Comparison of ENCODE assay signal across 15 cellular contexts in the genomic region with DNA sequence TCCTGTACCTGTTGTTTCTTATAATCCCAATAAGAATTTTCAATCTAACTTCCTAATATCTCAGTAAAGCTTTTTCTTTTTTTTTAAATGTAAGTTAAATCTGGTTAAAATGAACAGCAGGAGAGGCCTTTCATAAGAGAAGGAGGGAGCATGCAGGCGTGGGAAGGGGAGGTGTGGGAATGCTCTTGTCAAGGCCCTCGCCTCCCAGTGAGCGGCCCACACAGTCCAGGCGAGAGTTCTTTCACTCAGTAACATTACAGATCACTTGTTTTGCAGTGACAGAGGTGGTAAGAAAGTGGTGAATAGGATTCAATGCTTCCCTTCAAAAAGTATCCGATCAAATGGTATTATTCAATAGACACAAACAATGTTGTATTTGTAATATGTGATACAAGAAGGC.
DNase-seq lines count a peak whose midpoint lies in the region; TF ChIP-seq lines count a peak whose summit lies in the region.
"Had no signal": no experiment of that assay in that cellular context is flagged by ENCODE, and none has a peak within 500 bp of the region (broad histone marks: within the 10 kb centered on the region; RNA-seq: fewer than 3 reads in every experiment).

No MANE protein-coding gene starts in this region.

- H3K9me2 ChIP-seq in SK-N-SH, result no peaks in the 10 kb centered on the region

- POLR2A ChIA-PET in HEK293 (lab: Yijun Ruan, JAX) (no interaction called here), SK-N-SH (lab: Yijun Ruan, JAX) (no interaction called here)

- intact Hi-C loops in posterior cingulate gyrus (cut with DNase I), result no loop called here

- H3K4me1 ChIP-seq in HEK293 (ENCODE audit: control insufficient read depth, insufficient read depth, low read length) (no peaks in the 10 kb centered on the region), right atrium auricular region (peaks cover 0 to 26% of the 10 kb centered on the region in 2 donors), SK-N-SH (ENCODE audit: control insufficient read depth in 1 of 2, insufficient read depth in 2 of 2, low read depth in 1 of 2, low read length in 1 of 2) (no peaks in the 10 kb centered on the region)
- H3K4me1 ChIP-seq: A549 had no signal

- WGBS in SK-N-SH (ENCODE audit: low lambda C conversion rate), result 40% methylated on average over 5 of the region's 5 CpGs

- H4K20me1 ChIP-seq in SK-N-SH (ENCODE audit: insufficient read depth), result no peaks in the 10 kb centered on the region

- no peak for TF ChIP-seq CTCF in HEK293 (tag by site-specific recombination; IDR thresholded peaks at IDR 0.05)
- TF ChIP-seq CTCF in right atrium auricular region (IDR thresholded peaks at IDR 0.05), result no peak
- TF ChIP-seq CTCF in SK-N-SH (IDR thresholded peaks at IDR 0.05), result no peak

- H3K9ac ChIP-seq in SK-N-SH, result no peak overlapping the region

- H3K79me2 ChIP-seq in SK-N-SH (ENCODE audit: insufficient read depth), result no peaks in the 10 kb centered on the region

- H3K9me3 ChIP-seq in HEK293 (ENCODE audit: control insufficient read depth, insufficient read depth, low read depth, low read length), result no peaks in the 10 kb centered on the region
- H3K9me3 ChIP-seq in right atrium auricular region, result no peaks in the 10 kb centered on the region
- no peaks in the 10 kb centered on the region for H3K9me3 ChIP-seq in SK-N-SH
- H3K9me3 ChIP-seq: A549 had no signal

- TF ChIP-seq RAD21 in SK-N-SH (IDR thresholded peaks at IDR 0.05; ENCODE audit: low read length), result no peak

- no peaks in the 10 kb centered on the region for H3F3A ChIP-seq in SK-N-SH (replicated peaks; ENCODE audit: insufficient read depth)

- H2AFZ ChIP-seq in SK-N-SH (ENCODE audit: low read depth), result no peak overlapping the region

- no peak for TF ChIP-seq EP300 in SK-N-SH (IDR thresholded peaks at IDR 0.05; ENCODE audit: borderline replicate concordance in 1 of 2, low read depth in 1 of 2, low read length in 1 of 2)

- CTCF ChIA-PET in HEK293 (lab: Yijun Ruan, JAX), result interaction anchor here (0.7 kb wide), 1 partner anchor 40 kb away, joined by 4 read pairs; no protein-coding TSS in a partner anchor
- CTCF ChIA-PET in SK-N-SH (lab: Yijun Ruan, JAX), result interaction anchor here (1.6 to 2.2 kb wide), 2 partner anchors 19 to 126 kb away, joined by 5 to 14 read pairs; no protein-coding TSS in a partner anchor

- DNase-seq in caudate nucleus (lab: John Stamatoyannopoulos, UW) (peak in 23 of 61 donors; percentile 3 to 77 (median 12)), right atrium auricular region (ENCODE audit: low spot score) (no peak), posterior cingulate gyrus (peak in 6 of 10 donors; percentile 14 to 82 (median 48)), NCI-H345 treated with DMSO at 0.1 percent for 48 hours (lab: John Stamatoyannopoulos, UW; ENCODE audit: unreplicated experiment) (no peak), midbrain (lab: John Stamatoyannopoulos, UW) (no peak), SK-N-SH (no peak), NCI-H2107 (lab: John Stamatoyannopoulos, UW) (no peak)
- DNase-seq: CD8-positive, alpha-beta T cell; COR-L47; DMS153; DND-41; GDM1; HCEC 1CT had no signal

- H3K27ac ChIP-seq in HEK293 (ENCODE audit: extremely low read depth, low read depth, low read length) (no peak overlapping the region), caudate nucleus (ENCODE audit: low read depth, low read length) (peak overlapping the region; percentile 76), right atrium auricular region (peak overlapping the region; percentile 40 to 54), SK-N-SH (ENCODE audit: low read depth in 2 of 2, low read length in 1 of 2) (no peak overlapping the region)
- H3K27ac ChIP-seq: A549 had no signal

- H3K4me2 ChIP-seq in SK-N-SH, result no peak overlapping the region
- H3K4me2 ChIP-seq: A549 had no signal

- H3K27me3 ChIP-seq in right atrium auricular region, result no peaks in the 10 kb centered on the region
- H3K27me3 ChIP-seq in SK-N-SH (ENCODE audit: insufficient read depth), result no peaks in the 10 kb centered on the region

- H3K36me3 ChIP-seq in HEK293 (ENCODE audit: control insufficient read depth in 2 of 2, insufficient read depth in 1 of 2, low read length in 2 of 2) (no peaks in the 10 kb centered on the region), right atrium auricular region (no peaks in the 10 kb centered on the region), SK-N-SH (replicated peaks in 1 of 2; ENCODE audit: control insufficient read depth in 1 of 2, insufficient read depth in 2 of 2, low read length in 1 of 2) (no peaks in the 10 kb centered on the region)

- no peak overlapping the region for H3K4me3 ChIP-seq in HEK293 (ENCODE audit: low read depth, low read length)
- H3K4me3 ChIP-seq in right atrium auricular region, result no peak overlapping the region
- H3K4me3 ChIP-seq in SK-N-SH (ENCODE audit: low read depth in 2 of 2, low read length in 1 of 2), result no peak overlapping the region
- H3K4me3 ChIP-seq: A549 had no signal

TF ChIP-seq in HEK293, 187 proteins besides CTCF, POLR2A, EP300 and RAD21:
- peak; percentile 61 for TF ChIP-seq EGR2 (tag by site-specific recombination; IDR thresholded peaks at IDR 0.05; ENCODE audit: low read depth)
- TF ChIP-seq ZFHX2 (tag by site-specific recombination; conservative IDR thresholded peaks at IDR 0.05), result peak; percentile 42; the same call in 1 of the 2 replicates
- no peak for TF ChIP-seq ZNF747 (tag by site-specific recombination; IDR thresholded peaks at IDR 0.05)
- no peak for TF ChIP-seq ZNF596 (tag by site-specific recombination; IDR thresholded peaks at IDR 0.05)

TF ChIP-seq in SK-N-SH, 30 proteins besides CTCF, POLR2A, EP300 and RAD21:
- no peak for TF ChIP-seq TCF12 (IDR thresholded peaks at IDR 0.05)
- no peak for TF ChIP-seq YY1 (IDR thresholded peaks at IDR 0.05; ENCODE audit: low read depth)
- no peak for TF ChIP-seq CHD2 (IDR thresholded peaks at IDR 0.05; ENCODE audit: low read length, partially characterized antibody)
- TF ChIP-seq RFX5 (IDR thresholded peaks at IDR 0.05; ENCODE audit: low read length), result no peak
- TF ChIP-seq NFIC (IDR thresholded peaks at IDR 0.05; ENCODE audit: borderline replicate concordance), result no peak
- no peak for TF ChIP-seq MXI1 (IDR thresholded peaks at IDR 0.05; ENCODE audit: low read depth, low read length)
- TF ChIP-seq, protein P1, sequence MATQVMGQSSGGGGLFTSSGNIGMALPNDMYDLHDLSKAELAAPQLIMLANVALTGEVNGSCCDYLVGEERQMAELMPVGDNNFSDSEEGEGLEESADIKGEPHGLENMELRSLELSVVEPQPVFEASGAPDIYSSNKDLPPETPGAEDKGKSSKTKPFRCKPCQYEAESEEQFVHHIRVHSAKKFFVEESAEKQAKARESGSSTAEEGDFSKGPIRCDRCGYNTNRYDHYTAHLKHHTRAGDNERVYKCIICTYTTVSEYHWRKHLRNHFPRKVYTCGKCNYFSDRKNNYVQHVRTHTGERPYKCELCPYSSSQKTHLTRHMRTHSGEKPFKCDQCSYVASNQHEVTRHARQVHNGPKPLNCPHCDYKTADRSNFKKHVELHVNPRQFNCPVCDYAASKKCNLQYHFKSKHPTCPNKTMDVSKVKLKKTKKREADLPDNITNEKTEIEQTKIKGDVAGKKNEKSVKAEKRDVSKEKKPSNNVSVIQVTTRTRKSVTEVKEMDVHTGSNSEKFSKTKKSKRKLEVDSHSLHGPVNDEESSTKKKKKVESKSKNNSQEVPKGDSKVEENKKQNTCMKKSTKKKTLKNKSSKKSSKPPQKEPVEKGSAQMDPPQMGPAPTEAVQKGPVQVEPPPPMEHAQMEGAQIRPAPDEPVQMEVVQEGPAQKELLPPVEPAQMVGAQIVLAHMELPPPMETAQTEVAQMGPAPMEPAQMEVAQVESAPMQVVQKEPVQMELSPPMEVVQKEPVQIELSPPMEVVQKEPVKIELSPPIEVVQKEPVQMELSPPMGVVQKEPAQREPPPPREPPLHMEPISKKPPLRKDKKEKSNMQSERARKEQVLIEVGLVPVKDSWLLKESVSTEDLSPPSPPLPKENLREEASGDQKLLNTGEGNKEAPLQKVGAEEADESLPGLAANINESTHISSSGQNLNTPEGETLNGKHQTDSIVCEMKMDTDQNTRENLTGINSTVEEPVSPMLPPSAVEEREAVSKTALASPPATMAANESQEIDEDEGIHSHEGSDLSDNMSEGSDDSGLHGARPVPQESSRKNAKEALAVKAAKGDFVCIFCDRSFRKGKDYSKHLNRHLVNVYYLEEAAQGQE (IDR thresholded peaks at IDR 0.05; ENCODE audit: low read depth, low read length), result no peak
- TF ChIP-seq JUND (IDR thresholded peaks at IDR 0.05), result no peak
- TF ChIP-seq FOXM1 (IDR thresholded peaks at IDR 0.05; ENCODE audit: low read depth), result no peak
- TF ChIP-seq POLR2AphosphoS5 (IDR thresholded peaks at IDR 0.05; ENCODE audit: low read depth, low read length), result no peak

Comparison
In these comparisons a context has a peak if more than half of its experiments do, and no peak if none do; other contexts are left out.
1. H3K27ac ChIP-seq: peak in caudate nucleus (single experiment) and right atrium auricular region (2 of 2); none in HEK293 (single experiment) and SK-N-SH (0 of 2).
2. DNase-seq: peak in posterior cingulate gyrus (6 of 10); none in right atrium auricular region (single experiment), NCI-H345 treated with DMSO at 0.1 percent for 48 hours (single experiment), midbrain (single experiment), SK-N-SH (single experiment) and NCI-H2107 (single experiment).